ENCODE assay signal across 17 cellular contexts in the genomic region with DNA sequence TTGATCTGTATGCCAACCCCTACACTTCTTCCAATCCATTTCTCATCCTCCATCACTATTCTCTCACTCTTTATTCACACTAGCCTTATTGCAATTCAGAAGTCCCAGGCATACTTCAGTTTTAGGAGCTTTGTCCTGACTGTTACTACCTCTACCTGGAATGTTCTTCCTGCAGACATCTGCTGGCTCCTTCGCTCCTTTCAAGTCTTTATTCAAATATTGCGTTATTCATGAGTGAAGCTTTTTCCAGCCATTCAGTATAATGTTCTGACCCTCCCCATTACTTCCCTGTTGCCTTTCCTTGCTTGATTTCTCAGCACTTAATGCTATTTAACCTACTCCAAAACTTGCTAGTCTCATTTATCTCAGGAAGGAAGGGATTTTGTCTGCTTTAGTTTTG. TPM values are rescaled to one million over a fixed set of nuclear protein-coding genes. Genes with fewer than 3 reads are reported as not detected.
DNase-seq lines count a peak whose midpoint lies in the region; ATAC-seq and TF ChIP-seq lines count a peak whose summit lies in the region.
"Had no signal": no experiment of that assay in that cellular context is flagged by ENCODE, and none has a peak within 500 bp of the region (broad histone marks: within the 10 kb centered on the region; RNA-seq: fewer than 3 reads in every experiment).

No MANE protein-coding gene starts in this region.

- TF ChIP-seq CTCF in Panc1 (IDR thresholded peaks at IDR 0.05) (no peak), foreskin keratinocyte (conservative IDR thresholded peaks at IDR 0.05) (no peak), neutrophil (IDR thresholded peaks at IDR 0.05) (no peak), A673 (conservative IDR thresholded peaks at IDR 0.05; ENCODE audit: low read depth, low read length) (no peak)

- no peak overlapping the region for H3K27ac ChIP-seq in Panc1 (ENCODE audit: low read length)
- no peak overlapping the region for H3K27ac ChIP-seq in foreskin keratinocyte
- H3K27ac ChIP-seq in neutrophil, result peak overlapping the region; percentile 90
- H3K27ac ChIP-seq in A673 (ENCODE audit: low read depth, low read length, poor library complexity, severe bottlenecking), result no peak overlapping the region
- H3K27ac ChIP-seq: transverse colon had no signal

- peaks cover 6% of the 10 kb centered on the region for H3K4me1 ChIP-seq in Panc1 (ENCODE audit: control insufficient read depth, insufficient read depth, low read length)
- peaks cover 15% of the 10 kb centered on the region for H3K4me1 ChIP-seq in foreskin keratinocyte
- H3K4me1 ChIP-seq in neutrophil (ENCODE audit: control insufficient read depth in 1 of 2, insufficient read depth in 1 of 2, low read depth in 1 of 2, low read length in 1 of 2), result peaks cover 50 to 59% of the 10 kb centered on the region in 2 experiments
- H3K4me1 ChIP-seq in A673 (ENCODE audit: insufficient read depth, low read length, poor library complexity, severe bottlenecking), result peaks cover 10% of the 10 kb centered on the region

- in situ Hi-C loops in Panc1 (cut with HindIII; ENCODE audit: low pct_unique_long_range_greater_than_20kb, low sequenced_read_pairs), result no loop called here

- CTCF ChIA-PET in Panc1 (lab: Charles Lee) (interaction anchor here (0.9 kb wide), 1 partner anchor 88 kb away, joined by 3 read pairs; no protein-coding TSS in a partner anchor), A673 (lab: Charles Lee) (no interaction called here)

- H3K27me3 ChIP-seq in Panc1 (ENCODE audit: control insufficient read depth, insufficient read depth, low read length), result no peaks in the 10 kb centered on the region
- no peaks in the 10 kb centered on the region for H3K27me3 ChIP-seq in foreskin keratinocyte
- no peaks in the 10 kb centered on the region for H3K27me3 ChIP-seq in neutrophil
- no peaks in the 10 kb centered on the region for H3K27me3 ChIP-seq in A673 (replicated peaks; ENCODE audit: insufficient read depth, low read depth, low read length, poor library complexity)
- H3K27me3 ChIP-seq: transverse colon had no signal

- H3K9me3 ChIP-seq in Panc1 (ENCODE audit: control insufficient read depth, insufficient read depth, low read depth, low read length) (no peaks in the 10 kb centered on the region), neutrophil (no peaks in the 10 kb centered on the region), A673 (ENCODE audit: low read depth, low read length, poor library complexity, severe bottlenecking) (no peaks in the 10 kb centered on the region)
- H3K9me3 ChIP-seq: transverse colon had no signal

- H3K4me3 ChIP-seq in Panc1 (ENCODE audit: low read depth in 2 of 2, low read length in 2 of 2) (no peak overlapping the region), neutrophil (ENCODE audit: low read depth in 1 of 2, low read length in 1 of 2) (peak overlapping the region; percentile 47 to 58), A673 (ENCODE audit: low read depth, low read length, poor library complexity, severe bottlenecking) (no peak overlapping the region)
- H3K4me3 ChIP-seq: transverse colon had no signal

- peak; percentile 45; the same call in 1 of the 2 replicates for ATAC-seq in Panc1
- peak; percentile 66 for ATAC-seq in foreskin keratinocyte
- ATAC-seq in left colon, result no peak
- ATAC-seq: HCT116 had no signal

- BruUV-seq in Panc1 (replicated peaks; lab: Mats Ljungman, UMichigan), result no TSS peak
- BruUV-seq in A673 (replicated peaks; lab: Mats Ljungman, UMichigan), result no TSS peak

- DNase-seq in GF-D8 (lab: John Stamatoyannopoulos, UW), result peak; percentile 22
- DNase-seq in Panc1 (ENCODE audit: low read depth, low spot score), result no peak
- peak; percentile 46 to 72 for DNase-seq in foreskin keratinocyte
- no peak for DNase-seq in NCI-H2107 (lab: John Stamatoyannopoulos, UW)
- no peak for DNase-seq in A673 (ENCODE audit: low spot score)
- DNase-seq in left colon, result no peak
- no peak for DNase-seq in H4 (ENCODE audit: low spot score)
- DNase-seq: activated CD4-positive, alpha-beta T cell treated with anti-CD3 and anti-CD28 coated beads for 4 hours; cortex of kidney; DMS53; mesenchymal stem cell; MM.1S; NCI-H1694; NCI-H446 treated with DMSO at 0.1 percent for 48 hours; transverse colon had no signal

- intact Hi-C loops in Panc1 (cut with micrococcal nuclease; ENCODE audit: unreplicated experiment) (no loop called here), A673 (cut with micrococcal nuclease; ENCODE audit: unreplicated experiment) (no loop called here), left colon (cut with DNase I, micrococcal nuclease) (no loop called here)

- H3K36me3 ChIP-seq in Panc1 (ENCODE audit: control insufficient read depth, insufficient read depth, low read length), result no peaks in the 10 kb centered on the region
- H3K36me3 ChIP-seq in neutrophil, result no peaks in the 10 kb centered on the region
- H3K36me3 ChIP-seq in A673 (ENCODE audit: insufficient read depth, low read length, poor library complexity, severe bottlenecking), result no peaks in the 10 kb centered on the region
- H3K36me3 ChIP-seq: transverse colon had no signal

- POLR2A ChIA-PET in Panc1 (lab: Charles Lee) (no interaction called here), A673 (lab: Charles Lee; ENCODE audit: low non-redundant PET) (interaction anchor here (0.6 kb wide), 1 partner anchor 11 kb away, joined by 20 read pairs; no protein-coding TSS in a partner anchor)

RNA-seq across cellular contexts. Expression of a gene that starts 9.1 kb away (rescaled TPM):
- 108 TPM for total RNA-seq in Panc1 (2021; ENCODE audit: unreplicated experiment)
- polyA plus RNA-seq in Panc1 (2012; ENCODE audit: insufficient read length), result 29.4 TPM
- total RNA-seq in foreskin keratinocyte, result 45.3 and 46.0 TPM in 2 replicates
- polyA plus RNA-seq in foreskin keratinocyte, result 8.2 and 9.2 TPM in 2 replicates
- 68.7 and 70.1 TPM in 2 replicates for total RNA-seq in A673 (2021)
- 100 to 1,000 TPM; 114 to 121 TPM for total RNA-seq in left colon
- 40.9 and 45.3 TPM in 2 replicates for total RNA-seq in H4 (2014; rRNA removed; shearing (Covaris generic))

Comparison
In these comparisons a context has a peak if more than half of its experiments do, and no peak if none do; other contexts are left out.
1. DNase-seq: peak in GF-D8 (single experiment) and foreskin keratinocyte (2 of 2); none in Panc1 (single experiment), NCI-H2107 (single experiment), A673 (single experiment), left colon (0 of 2) and H4 (single experiment).
2. H3K4me3 ChIP-seq: peak in neutrophil (2 of 2); none in Panc1 (0 of 2) and A673 (single experiment).